In genomic region chr10:11017575-11018425, GRCh38 we compare ENCODE assay signal across 1 cellular context.
TF ChIP-seq lines count a peak whose summit lies in the region.

Gene CELF2 (plus strand): TSS chr10:11017872. CDS start chr10:11018090, 218 bp downstream.

TF ChIP-seq in HEK293, 187 proteins besides CTCF, POLR2A, EP300 and RAD21 (continued from another document and continues in another):
- TF ChIP-seq PRDM2 (tag by site-specific recombination; IDR thresholded peaks at IDR 0.05; ENCODE audit: borderline replicate concordance) (no peak), ZNF624 (tag by site-specific recombination; IDR thresholded peaks at IDR 0.05) (no peak), ZBTB26 (tag by site-specific recombination; optimal IDR thresholded peaks at IDR 0.05) (peak; percentile 82), ZNF621 (tag by site-specific recombination; IDR thresholded peaks at IDR 0.05) (no peak), ZNF341 (tag by site-specific recombination; IDR thresholded peaks at IDR 0.05; ENCODE audit: low read depth) (no peak), ZNF274 (IDR thresholded peaks at IDR 0.05; ENCODE audit: low read length) (no peak), ZNF274 (tag by site-specific recombination; IDR thresholded peaks at IDR 0.05; ENCODE audit: borderline replicate concordance) (no peak), ZSCAN5A (tag by site-specific recombination; IDR thresholded peaks at IDR 0.05) (no peak), ZNF585B (tag by site-specific recombination; IDR thresholded peaks at IDR 0.05) (no peak), GFI1B (tag by site-specific recombination; IDR thresholded peaks at IDR 0.05) (no peak), ZNF596 (tag by site-specific recombination; IDR thresholded peaks at IDR 0.05) (no peak), ZNF157 (tag by site-specific recombination; IDR thresholded peaks at IDR 0.05) (no peak), ZNF404 (tag by site-specific recombination; IDR thresholded peaks at IDR 0.05) (no peak), ZNF449 (tag by site-specific recombination; IDR thresholded peaks at IDR 0.05) (no peak), REPIN1 (tag by site-specific recombination; IDR thresholded peaks at IDR 0.05; ENCODE audit: low read depth) (no peak), ZSCAN23 (tag by site-specific recombination; IDR thresholded peaks at IDR 0.05) (no peak), ZNF560 (tag by site-specific recombination; IDR thresholded peaks at IDR 0.05; ENCODE audit: borderline replicate concordance) (no peak), ZNF548 (tag by site-specific recombination; IDR thresholded peaks at IDR 0.05) (no peak), ZFP3 (tag by site-specific recombination; IDR thresholded peaks at IDR 0.05; ENCODE audit: low read depth) (no peak), HOXA7 (CRISPR knock-in tag; IDR thresholded peaks at IDR 0.05; ENCODE audit: borderline replicate concordance) (no peak), ZNF76 (tag by site-specific recombination; IDR thresholded peaks at IDR 0.05; ENCODE audit: borderline replicate concordance, low read depth) (no peak), ZNF398 (tag by site-specific recombination; IDR thresholded peaks at IDR 0.05) (peak; percentile 9; the same call in 1 of the 2 replicates), ZNF169 (tag by site-specific recombination; IDR thresholded peaks at IDR 0.05) (no peak), ZFP41 (tag by site-specific recombination; IDR thresholded peaks at IDR 0.05; ENCODE audit: borderline replicate concordance) (no peak), ZNF223 (tag by site-specific recombination; IDR thresholded peaks at IDR 0.05) (no peak), ZNF112 (tag by site-specific recombination; IDR thresholded peaks at IDR 0.05) (no peak), ZNF791 (tag by site-specific recombination; IDR thresholded peaks at IDR 0.05) (no peak), ZNF670 (tag by site-specific recombination; IDR thresholded peaks at IDR 0.05; ENCODE audit: low read depth) (no peak), ZNF48 (tag by site-specific recombination; IDR thresholded peaks at IDR 0.05) (no peak), RBAK (tag by site-specific recombination; IDR thresholded peaks at IDR 0.05) (no peak), ZBTB8A (tag by site-specific recombination; IDR thresholded peaks at IDR 0.05) (peak; percentile 87), PATZ1 (tag by site-specific recombination; IDR thresholded peaks at IDR 0.05) (peak; percentile 51), ZBTB48 (tag by site-specific recombination; IDR thresholded peaks at IDR 0.05) (0 out of 2 replicates have a peak, but pooled peaks have one; percentile 10), ZNF133 (tag by site-specific recombination; IDR thresholded peaks at IDR 0.05) (no peak), ZNF488 (tag by site-specific recombination; IDR thresholded peaks at IDR 0.05) (no peak), SCRT2 (tag by site-specific recombination; IDR thresholded peaks at IDR 0.05) (no peak), ZBTB6 (tag by site-specific recombination; IDR thresholded peaks at IDR 0.05) (no peak), YY1 (tag by site-specific recombination; IDR thresholded peaks at IDR 0.05) (peak; percentile 59), ZBTB17 (tag by site-specific recombination; IDR thresholded peaks at IDR 0.05) (peak; percentile 10), GLIS2 (tag by site-specific recombination; IDR thresholded peaks at IDR 0.05) (peak; percentile 81), ZBTB44 (tag by site-specific recombination; IDR thresholded peaks at IDR 0.05) (no peak), ZIC2 (tag by site-specific recombination; IDR thresholded peaks at IDR 0.05) (peak; percentile 60; the same call in 1 of the 2 replicates), ZNF202 (tag by site-specific recombination; IDR thresholded peaks at IDR 0.05; ENCODE audit: borderline replicate concordance) (no peak), SP2 (tag by site-specific recombination; IDR thresholded peaks at IDR 0.05) (no peak), ZNF660 (tag by site-specific recombination; IDR thresholded peaks at IDR 0.05) (peak; percentile 36; the same call in 1 of the 2 replicates), OSR2 (tag by site-specific recombination; IDR thresholded peaks at IDR 0.05) (no peak), ZNF580 (tag by site-specific recombination; IDR thresholded peaks at IDR 0.05) (0 out of 2 replicates have a peak, but pooled peaks have one; percentile 14), ZNF768 (tag by site-specific recombination; IDR thresholded peaks at IDR 0.05) (no peak)
